1 cellular context compared by ENCODE assay signal in genomic region chr13:102584423-102584822, GRCh38.
TF ChIP-seq lines count a peak whose summit lies in the region.

No MANE protein-coding gene starts in this region.

TF ChIP-seq in GM23338, 12 proteins besides CTCF, POLR2A, EP300 and RAD21 (continued from another document):
- TF ChIP-seq ZNF462 (CRISPR knock-in tag; IDR thresholded peaks at IDR 0.05), result no peak
- no peak for TF ChIP-seq REST (IDR thresholded peaks at IDR 0.05; ENCODE audit: unreplicated experiment)
- TF ChIP-seq STAT1 (IDR thresholded peaks at IDR 0.05; ENCODE audit: unreplicated experiment), result no peak
